ENCODE assay signal across 15 cellular contexts in the genomic region with DNA sequence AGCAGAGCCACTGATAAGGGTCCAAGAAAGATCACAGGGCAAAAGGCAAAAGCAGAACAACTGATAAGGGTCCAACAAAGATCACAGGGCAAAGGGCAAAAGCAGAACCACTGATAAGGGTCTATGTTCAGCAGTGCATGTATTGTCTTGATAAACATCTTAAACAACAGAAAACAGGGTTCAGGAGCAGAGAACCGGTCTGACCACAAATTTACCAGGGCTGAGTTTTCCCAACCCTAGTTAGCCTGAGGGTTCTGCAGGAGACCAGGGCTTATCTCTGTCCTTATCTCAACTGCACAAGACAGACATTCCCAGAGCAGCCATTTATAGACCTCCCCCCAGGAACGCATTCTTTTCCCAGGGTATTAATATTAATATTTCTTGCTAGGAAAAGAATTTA. TPM values are rescaled to one million over a fixed set of nuclear protein-coding genes. Genes with fewer than 3 reads are reported as not detected.
"Had no signal": no experiment of that assay in that cellular context is flagged by ENCODE, and none has a peak within 500 bp of the region (broad histone marks: within the 10 kb centered on the region; RNA-seq: fewer than 3 reads in every experiment).

No MANE protein-coding gene starts in this region.

RNA-seq across cellular contexts. Expression of a gene that starts 13.6 kb away (rescaled TPM):
- total RNA-seq: activated B cell treated with CpG ODN at 0.5 μM for 24 hours; activated CD4-positive, alpha-beta memory T cell treated with anti-CD3 and anti-CD28 coated beads for 36 hours; activated CD4-positive, alpha-beta memory T cell treated with anti-CD3 and anti-CD28 coated beads, Interleukin-2, amount 10 ng/mL, durations not matched to agents 7 days and 5 days; activated CD4-positive, alpha-beta T cell treated with anti-CD3 and anti-CD28 coated beads for 36 hours; activated CD4-positive, alpha-beta T cell treated with anti-CD3 and anti-CD28 coated beads, Interleukin-2, amount 10 ng/mL, durations not matched to agents 24 days and 14 days; activated CD4-positive, alpha-beta T cell treated with anti-CD3 and anti-CD28 coated beads, Interleukin-2, amount 10 ng/mL, durations not matched to agents 7 days and 5 days; activated CD8-positive, alpha-beta memory T cell treated with anti-CD3 and anti-CD28 coated beads for 36 hours; activated CD8-positive, alpha-beta memory T cell treated with anti-CD3 and anti-CD28 coated beads, Interleukin-2, amount 10 ng/mL, durations not matched to agents 7 days and 5 days; activated CD8-positive, alpha-beta T cell treated with anti-CD3 and anti-CD28 coated beads for 36 hours; activated CD8-positive, alpha-beta T cell treated with anti-CD3 and anti-CD28 coated beads, Interleukin-2, amount 10 ng/mL, durations not matched to agents 7 days and 5 days; T-cell; T-helper 1 cell treated with Interleukin-12 subunit alpha and Interleukin-12 subunit beta and Interleukin-4 antibody, amounts not matched to agents 30 ng/mL and 1 ng/mL, for 36 hours; T-helper 17 cell; T-helper 2 cell treated with Interferon-gamma antibody and Interleukin-4, amounts not matched to agents 100 ng/mL and 5 ng/mL, for 36 hours; WTC11 had no signal

RNA-seq across cellular contexts. Expression of a gene that starts 20.3 kb away (rescaled TPM):
- total RNA-seq: activated B cell treated with CpG ODN at 0.5 μM for 24 hours; activated CD4-positive, alpha-beta memory T cell treated with anti-CD3 and anti-CD28 coated beads for 36 hours; activated CD4-positive, alpha-beta memory T cell treated with anti-CD3 and anti-CD28 coated beads, Interleukin-2, amount 10 ng/mL, durations not matched to agents 7 days and 5 days; activated CD4-positive, alpha-beta T cell treated with anti-CD3 and anti-CD28 coated beads for 36 hours; activated CD4-positive, alpha-beta T cell treated with anti-CD3 and anti-CD28 coated beads, Interleukin-2, amount 10 ng/mL, durations not matched to agents 24 days and 14 days; activated CD4-positive, alpha-beta T cell treated with anti-CD3 and anti-CD28 coated beads, Interleukin-2, amount 10 ng/mL, durations not matched to agents 7 days and 5 days; activated CD8-positive, alpha-beta memory T cell treated with anti-CD3 and anti-CD28 coated beads for 36 hours; activated CD8-positive, alpha-beta memory T cell treated with anti-CD3 and anti-CD28 coated beads, Interleukin-2, amount 10 ng/mL, durations not matched to agents 7 days and 5 days; activated CD8-positive, alpha-beta T cell treated with anti-CD3 and anti-CD28 coated beads for 36 hours; activated CD8-positive, alpha-beta T cell treated with anti-CD3 and anti-CD28 coated beads, Interleukin-2, amount 10 ng/mL, durations not matched to agents 7 days and 5 days; T-cell; T-helper 1 cell treated with Interleukin-12 subunit alpha and Interleukin-12 subunit beta and Interleukin-4 antibody, amounts not matched to agents 30 ng/mL and 1 ng/mL, for 36 hours; T-helper 17 cell; T-helper 2 cell treated with Interferon-gamma antibody and Interleukin-4, amounts not matched to agents 100 ng/mL and 5 ng/mL, for 36 hours; WTC11 had no signal
